In genomic region chr19:38649305-38650179, GRCh38 we compare ENCODE assay signal across 1 cellular context.
TF ChIP-seq lines count a peak whose summit lies in the region.

No MANE protein-coding gene starts in this region.

TF ChIP-seq in HepG2, 621 proteins besides CTCF, POLR2A, EP300 and RAD21 (continued from another document and continues in another):
- TF ChIP-seq ZBTB40 (IDR thresholded peaks at IDR 0.05) (no peak), ZBTB40 (CRISPR knock-in tag; IDR thresholded peaks at IDR 0.05) (no peak; the same call in 1 of the 2 replicates), PITX1 (CRISPR knock-in tag; IDR thresholded peaks at IDR 0.05) (no peak), GRHL1 (CRISPR knock-in tag; conservative IDR thresholded peaks at IDR 0.05) (no peak), MTF1 (CRISPR knock-in tag; IDR thresholded peaks at IDR 0.05) (no peak), FOXK2 (IDR thresholded peaks at IDR 0.05) (no peak; the same call in 1 of the 2 replicates), NFRKB (IDR thresholded peaks at IDR 0.05) (no peak), ZNF83 (CRISPR knock-in tag; IDR thresholded peaks at IDR 0.05; ENCODE audit: borderline replicate concordance) (no peak), ZNF142 (CRISPR knock-in tag; IDR thresholded peaks at IDR 0.05) (peak; percentile 29; the same call in 1 of the 2 replicates), AKNA (CRISPR knock-in tag; IDR thresholded peaks at IDR 0.05; ENCODE audit: borderline replicate concordance) (no peak), ELF3 (CRISPR knock-in tag; IDR thresholded peaks at IDR 0.05) (peak; percentile 51; the same call in 1 of the 2 replicates), DBP (CRISPR knock-in tag; IDR thresholded peaks at IDR 0.05; ENCODE audit: not compliant biosample characterization) (no peak), ZNF660 (CRISPR knock-in tag; IDR thresholded peaks at IDR 0.05; ENCODE audit: borderline replicate concordance, low read depth) (no peak), RNF2 (conservative IDR thresholded peaks at IDR 0.05; ENCODE audit: low read depth) (no peak), DMAP1 (CRISPR knock-in tag; IDR thresholded peaks at IDR 0.05) (0 out of 2 replicates have a peak, but pooled peaks have one; percentile 40), FOXK1 (CRISPR knock-in tag; IDR thresholded peaks at IDR 0.05; ENCODE audit: borderline replicate concordance, low read depth) (0 out of 2 replicates have a peak, but pooled peaks have one; percentile 30), ZNF337 (CRISPR knock-in tag; IDR thresholded peaks at IDR 0.05; ENCODE audit: borderline replicate concordance, low read depth) (no peak), MLLT10 (CRISPR knock-in tag; IDR thresholded peaks at IDR 0.05) (no peak), CREB3 (CRISPR knock-in tag; IDR thresholded peaks at IDR 0.05) (no peak), MIER3 (CRISPR knock-in tag; IDR thresholded peaks at IDR 0.05; ENCODE audit: borderline replicate concordance) (no peak), ZNF350 (CRISPR knock-in tag; IDR thresholded peaks at IDR 0.05; ENCODE audit: borderline replicate concordance, low read depth) (no peak), SP1 (IDR thresholded peaks at IDR 0.05) (no peak), SP1 (CRISPR knock-in tag; IDR thresholded peaks at IDR 0.05) (no peak; the same call in 1 of the 2 replicates), MZF1 (CRISPR knock-in tag; IDR thresholded peaks at IDR 0.05; ENCODE audit: borderline replicate concordance) (no peak)
- TF ChIP-seq, protein P1, sequence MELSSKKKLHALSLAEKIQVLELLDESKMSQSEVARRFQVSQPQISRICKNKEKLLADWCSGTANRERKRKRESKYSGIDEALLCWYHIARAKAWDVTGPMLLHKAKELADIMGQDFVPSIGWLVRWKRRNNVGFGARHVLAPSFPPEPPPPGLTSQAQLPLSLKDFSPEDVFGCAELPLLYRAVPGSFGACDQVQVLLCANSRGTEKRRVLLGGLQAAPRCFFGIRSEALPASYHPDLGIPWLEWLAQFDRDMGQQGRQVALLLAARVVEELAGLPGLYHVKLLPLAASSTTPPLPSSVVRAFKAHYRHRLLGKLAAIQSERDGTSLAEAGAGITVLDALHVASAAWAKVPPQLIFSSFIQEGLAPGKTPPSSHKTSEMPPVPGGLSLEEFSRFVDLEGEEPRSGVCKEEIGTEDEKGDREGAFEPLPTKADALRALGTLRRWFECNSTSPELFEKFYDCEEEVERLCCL (CRISPR knock-in tag; IDR thresholded peaks at IDR 0.05; ENCODE audit: borderline replicate concordance): no peak
- TF ChIP-seq, protein P2, sequence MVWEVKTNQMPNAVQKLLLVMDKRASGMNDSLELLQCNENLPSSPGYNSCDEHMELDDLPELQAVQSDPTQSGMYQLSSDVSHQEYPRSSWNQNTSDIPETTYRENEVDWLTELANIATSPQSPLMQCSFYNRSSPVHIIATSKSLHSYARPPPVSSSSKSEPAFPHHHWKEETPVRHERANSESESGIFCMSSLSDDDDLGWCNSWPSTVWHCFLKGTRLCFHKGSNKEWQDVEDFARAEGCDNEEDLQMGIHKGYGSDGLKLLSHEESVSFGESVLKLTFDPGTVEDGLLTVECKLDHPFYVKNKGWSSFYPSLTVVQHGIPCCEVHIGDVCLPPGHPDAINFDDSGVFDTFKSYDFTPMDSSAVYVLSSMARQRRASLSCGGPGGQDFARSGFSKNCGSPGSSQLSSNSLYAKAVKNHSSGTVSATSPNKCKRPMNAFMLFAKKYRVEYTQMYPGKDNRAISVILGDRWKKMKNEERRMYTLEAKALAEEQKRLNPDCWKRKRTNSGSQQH (CRISPR knock-in tag; IDR thresholded peaks at IDR 0.05; ENCODE audit: low read depth): no peak
